In the genomic region with DNA sequence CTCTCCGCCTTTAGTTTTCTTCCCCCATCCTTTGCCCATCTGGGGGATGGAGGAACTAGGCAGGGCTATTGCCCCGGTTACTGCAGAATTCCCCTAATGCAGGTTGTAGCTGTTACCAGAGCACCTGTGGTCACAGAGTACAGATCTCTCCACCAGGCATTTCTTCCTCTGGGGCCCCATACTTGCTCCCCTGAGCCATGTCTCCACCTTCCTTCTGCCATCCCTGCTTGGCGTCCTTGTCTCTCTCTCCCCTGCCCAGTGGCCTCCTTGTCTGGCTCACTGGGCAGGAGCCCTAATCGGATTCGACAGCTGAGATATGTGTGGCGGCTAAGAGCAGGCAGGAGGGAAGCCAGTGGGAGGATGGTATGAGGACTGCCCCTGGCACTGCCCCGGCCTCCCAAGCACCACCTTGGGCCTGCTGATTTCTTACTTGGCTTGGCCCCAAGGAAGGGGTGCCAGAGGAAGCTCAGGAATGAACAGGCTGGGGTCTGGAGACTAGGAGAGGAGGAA, we compare ENCODE assay signal across 10 cellular contexts. TPM values are rescaled to one million over a fixed set of nuclear protein-coding genes. Genes with fewer than 3 reads are reported as not detected.
A peak's percentile ranks its signal among the peaks of the same experiment; 100 is the strongest.
DNase-seq lines count a peak whose midpoint lies in the region; ATAC-seq, FAIRE-seq and TF ChIP-seq lines count a peak whose summit lies in the region.
"Had no signal": no experiment of that assay in that cellular context is flagged by ENCODE, and none has a peak within 500 bp of the region (broad histone marks: within the 10 kb centered on the region; RNA-seq: fewer than 3 reads in every experiment).

No MANE protein-coding gene starts in this region.

- no peaks in the 10 kb centered on the region; the same call in 1 of the 2 replicates for H3K4me1 Mint-ChIP-seq in HFFc6 (ENCODE audit: low read depth)
- peaks cover 0 to 56% of the 10 kb centered on the region in 2 donors for H3K4me1 Mint-ChIP-seq in stimulated activated naive B cell treated with anti-CD40 and anti-IgM and Interleukin-4, amounts not matched to agents 10 μg/mL and 1 μg/mL and 100 μg/mL, for 72 hours

- H3K9me3 ChIP-seq in ascending aorta = no peaks in the 10 kb centered on the region
- no peaks in the 10 kb centered on the region for H3K9me3 ChIP-seq in kidney (ENCODE audit: control insufficient read depth in 1 of 2, low read length in 2 of 2)

- peak overlapping the region; percentile 14 to 41 for H3K9ac ChIP-seq in kidney (ENCODE audit: low read length in 2 of 2)

- no peaks in the 10 kb centered on the region for H3K27me3 ChIP-seq in ascending aorta

- H3K36me3 Mint-ChIP-seq in HFFc6 (ENCODE audit: low read depth) = no peaks in the 10 kb centered on the region
- H3K36me3 Mint-ChIP-seq in stimulated activated naive B cell treated with anti-CD40 and anti-IgM and Interleukin-4, amounts not matched to agents 10 μg/mL and 1 μg/mL and 100 μg/mL, for 72 hours = no peaks in the 10 kb centered on the region

- peak overlapping the region; percentile 17; the same call in 1 of the 2 replicates for H3K27ac Mint-ChIP-seq in HFFc6
- peak overlapping the region; percentile 53 for H3K27ac Mint-ChIP-seq in stimulated activated naive B cell treated with anti-CD40 and anti-IgM and Interleukin-4, amounts not matched to agents 10 μg/mL and 1 μg/mL and 100 μg/mL, for 72 hours

- DNase-seq in HFFc6 (no peak), ascending aorta (ENCODE audit: low spot score in 2 of 2) (peak in 1 of 2 donors; percentile 59), kidney (peak; percentile 73), SW480 (ENCODE audit: low spot score) (no peak), NCI-H524 (lab: John Stamatoyannopoulos, UW) (no peak)
- DNase-seq in stimulated activated naive B cell treated with anti-CD40 and anti-IgM and Interleukin-4, amounts not matched to agents 10 μg/mL and 1 μg/mL and 100 μg/mL, for 72 hours = no peak
- DNase-seq: activated CD4-positive, alpha-beta T cell treated with anti-CD3 and anti-CD28 coated beads for 48 hours had no signal

- H3K27me3 Mint-ChIP-seq in HFFc6 (ENCODE audit: insufficient read depth) = no peaks in the 10 kb centered on the region; the same call in none of the 2 replicates
- H3K27me3 Mint-ChIP-seq in stimulated activated naive B cell treated with anti-CD40 and anti-IgM and Interleukin-4, amounts not matched to agents 10 μg/mL and 1 μg/mL and 100 μg/mL, for 72 hours = no peaks in the 10 kb centered on the region

- peak overlapping the region in 1 of 2 donors; percentile 2 for H3K4me3 ChIP-seq in ascending aorta
- H3K4me3 ChIP-seq in kidney (ENCODE audit: low read length in 2 of 2) = no peak overlapping the region

- intact Hi-C loops in ascending aorta (cut with DNase I) (loop anchor here (5.0 kb wide), 2 partner anchors 106 to 141 kb away; a partner anchor contains a TSS), kidney (cut with DNase I) (no loop called here)

- H3K4me1 ChIP-seq in ascending aorta = peaks cover 56 to 74% of the 10 kb centered on the region in 2 donors
- H3K4me1 ChIP-seq in kidney (ENCODE audit: control insufficient read depth in 1 of 2, insufficient read depth in 1 of 2, low read depth in 1 of 2, low read length in 2 of 2) = peaks cover 71 to 79% of the 10 kb centered on the region in 2 donors

- H3K36me3 ChIP-seq in ascending aorta (no peaks in the 10 kb centered on the region), kidney (ENCODE audit: control insufficient read depth in 1 of 2, insufficient read depth in 2 of 2, low read length in 2 of 2) (no peaks in the 10 kb centered on the region)

- peak; percentile 42 to 50 for ATAC-seq in stimulated activated naive B cell treated with anti-CD40 and anti-IgM and Interleukin-4, amounts not matched to agents 10 μg/mL and 1 μg/mL and 100 μg/mL, for 72 hours (replicated peaks)
- no peak for ATAC-seq in GM21619 (IDR thresholded peaks at IDR 0.05; ENCODE audit: unreplicated experiment)
- ATAC-seq in HG02840 (IDR thresholded peaks at IDR 0.05; ENCODE audit: low FRiP score, unreplicated experiment) = no peak

- TF ChIP-seq CTCF in HFFc6 (IDR thresholded peaks at IDR 0.05) = no peak
- TF ChIP-seq CTCF in ascending aorta (IDR thresholded peaks at IDR 0.05) = no peak
- TF ChIP-seq CTCF in kidney (IDR thresholded peaks at IDR 0.05; ENCODE audit: borderline replicate concordance, extremely low read depth, insufficient read depth) = no peak

- no peaks in the 10 kb centered on the region for H3K9me3 Mint-ChIP-seq in HFFc6
- no peaks in the 10 kb centered on the region for H3K9me3 Mint-ChIP-seq in stimulated activated naive B cell treated with anti-CD40 and anti-IgM and Interleukin-4, amounts not matched to agents 10 μg/mL and 1 μg/mL and 100 μg/mL, for 72 hours

- H3K27ac ChIP-seq in ascending aorta = peak overlapping the region; percentile 82 to 91
- peak overlapping the region; percentile 72 to 73 for H3K27ac ChIP-seq in kidney (ENCODE audit: low read depth in 2 of 2, low read length in 2 of 2)

- H3K4me3 Mint-ChIP-seq in HFFc6 = no peak overlapping the region
- H3K4me3 Mint-ChIP-seq in stimulated activated naive B cell treated with anti-CD40 and anti-IgM and Interleukin-4, amounts not matched to agents 10 μg/mL and 1 μg/mL and 100 μg/mL, for 72 hours = peak overlapping the region in 1 of 2 donors; percentile 28

- no peak for FAIRE-seq in kidney (lab: Jason Lieb, UNC)

RNA-seq across cellular contexts. Expression of a gene that starts 2.0 kb away (rescaled TPM):
- total RNA-seq in HFFc6 (2021; fragmentation: NEBNext Ultra II Directional; extraction: Animal tissue kit (Norgen Biotek cat#: 25700)) = 10 to 100 TPM; 27.1 to 32.2 (median 28.8) TPM
- total RNA-seq in ascending aorta (77.3 TPM), kidney (45.7 TPM)
- 22.5 TPM for polyA plus RNA-seq in kidney (ENCODE audit: insufficient read depth, low read depth, low replicate concordance)

RNA-seq across cellular contexts. Expression of a gene that starts 23.3 kb away (rescaled TPM):
- 10 to 100 TPM; 16.9 to 36.0 (median 31.5) TPM for total RNA-seq in HFFc6 (2021; fragmentation: NEBNext Ultra II Directional; extraction: Animal tissue kit (Norgen Biotek cat#: 25700))
- total RNA-seq in ascending aorta = 1.2 TPM
- total RNA-seq in kidney = 1.7 TPM
- polyA plus RNA-seq in kidney (ENCODE audit: insufficient read depth, low read depth, low replicate concordance) = 0.49 TPM

RNA-seq across cellular contexts. Expression of a gene that starts 53.6 kb away (rescaled TPM):
- 1 to 10 TPM in 2 of 6 experiments, under 1 TPM in 4; 0.36 to 1.4 (median 0.81) TPM for total RNA-seq in HFFc6 (2021; fragmentation: NEBNext Ultra II Directional; extraction: Animal tissue kit (Norgen Biotek cat#: 25700))
- total RNA-seq in ascending aorta (not detected), kidney (2.6 TPM)
- polyA plus RNA-seq in kidney (ENCODE audit: insufficient read depth, low read depth, low replicate concordance) = not detected
- total RNA-seq: kidney epithelial cell had no signal

Comparison
In these comparisons a context has a peak if more than half of its experiments do, and no peak if none do; other contexts are left out.
1. ATAC-seq: peak in stimulated activated naive B cell treated with anti-CD40 and anti-IgM and Interleukin-4, amounts not matched to agents 10 μg/mL and 1 μg/mL and 100 μg/mL, for 72 hours (2 of 2); none in GM21619 (single experiment) and HG02840 (single experiment).